ENCODE assay signal across 8 cellular contexts in genomic region chr9:132239999-132240859, GRCh38.
DNase-seq lines count a peak whose midpoint lies in the region; ATAC-seq lines count a peak whose summit lies in the region.

No MANE protein-coding gene starts in this region.

- peak overlapping the region; percentile 49 for H3K4me3 Mint-ChIP-seq in activated CD8-positive, alpha-beta memory T cell treated with anti-CD3 and anti-CD28 coated beads, Interleukin-2, amount 10 ng/mL, durations not matched to agents 7 days and 5 days

- H3K4me3 ChIP-seq in SK-N-MC (peak overlapping the region; percentile 88), iPS-15b (ENCODE audit: low read depth, low read length) (peak overlapping the region; percentile 40)

- H3K9me3 ChIP-seq in SK-N-MC (ENCODE audit: low read depth, low read length) (no peaks in the 10 kb centered on the region), iPS-15b (ENCODE audit: control insufficient read depth, insufficient read depth, low read length) (no peaks in the 10 kb centered on the region)

- H3K27me3 Mint-ChIP-seq in activated CD8-positive, alpha-beta memory T cell treated with anti-CD3 and anti-CD28 coated beads, Interleukin-2, amount 10 ng/mL, durations not matched to agents 7 days and 5 days, result peaks cover 16% of the 10 kb centered on the region

- H3K4me1 Mint-ChIP-seq in activated CD8-positive, alpha-beta memory T cell treated with anti-CD3 and anti-CD28 coated beads, Interleukin-2, amount 10 ng/mL, durations not matched to agents 7 days and 5 days, result peaks cover 9% of the 10 kb centered on the region

- H3K9ac ChIP-seq in SK-N-MC (ENCODE audit: insufficient read length) (no peak overlapping the region), iPS-15b (ENCODE audit: low read depth, low read length) (no peak overlapping the region)

- H3K27ac ChIP-seq in SK-N-MC (no peak overlapping the region), substantia nigra (ENCODE audit: low read depth, low read length, poor library complexity, severe bottlenecking) (peak overlapping the region; percentile 54)

- no peaks in the 10 kb centered on the region for H3K4me1 ChIP-seq in iPS-15b (ENCODE audit: control insufficient read depth, insufficient read depth, low read length)

- no peak for DNase-seq in activated CD8-positive, alpha-beta memory T cell treated with anti-CD3 and anti-CD28 coated beads, Interleukin-2, amount 10 ng/mL, durations not matched to agents 7 days and 5 days
- no peak for DNase-seq in activated CD8-positive, alpha-beta memory T cell treated with anti-CD3 and anti-CD28 coated beads, Interleukin-2, amount 50 U/mL, for 4 hours
- no peak for DNase-seq in SK-N-MC (ENCODE audit: low read depth, low spot score)
- no peak for DNase-seq in substantia nigra (lab: John Stamatoyannopoulos, UW)
- no peak for DNase-seq in NCI-H510A treated with DMSO at 0.1 percent for 48 hours (lab: John Stamatoyannopoulos, UW)
- no peak for DNase-seq in amniotic stem cell (lab: John Stamatoyannopoulos, UW)

- CTCF ChIA-PET in activated CD8-positive, alpha-beta memory T cell treated with anti-CD3 and anti-CD28 coated beads, Interleukin-2, amount 10 ng/mL, durations not matched to agents 7 days and 5 days (lab: Charles Lee), result interaction anchor here (1.1 to 9.0 kb wide), 5 partner anchors 10 to 481 kb away, joined by 3 to 176 read pairs (median 42); no protein-coding TSS in a partner anchor

- H3K36me3 ChIP-seq in SK-N-MC (ENCODE audit: insufficient read depth, low read length), result no peaks in the 10 kb centered on the region
- peaks cover 2% of the 10 kb centered on the region for H3K36me3 ChIP-seq in iPS-15b (ENCODE audit: control insufficient read depth, insufficient read depth, low read length)

- no peak overlapping the region for H3K27ac Mint-ChIP-seq in activated CD8-positive, alpha-beta memory T cell treated with anti-CD3 and anti-CD28 coated beads, Interleukin-2, amount 10 ng/mL, durations not matched to agents 7 days and 5 days

- no peaks in the 10 kb centered on the region for H3K9me3 Mint-ChIP-seq in activated CD8-positive, alpha-beta memory T cell treated with anti-CD3 and anti-CD28 coated beads, Interleukin-2, amount 10 ng/mL, durations not matched to agents 7 days and 5 days (ENCODE audit: low read depth)

- H3K36me3 Mint-ChIP-seq in activated CD8-positive, alpha-beta memory T cell treated with anti-CD3 and anti-CD28 coated beads, Interleukin-2, amount 10 ng/mL, durations not matched to agents 7 days and 5 days, result no peaks in the 10 kb centered on the region

- ATAC-seq in activated CD8-positive, alpha-beta memory T cell treated with anti-CD3 and anti-CD28 coated beads, Interleukin-2, amount 10 ng/mL, durations not matched to agents 7 days and 5 days, result no peak
- ATAC-seq in GM19395 (IDR thresholded peaks at IDR 0.05; ENCODE audit: unreplicated experiment), result no peak

- peaks cover 22% of the 10 kb centered on the region for H3K27me3 ChIP-seq in iPS-15b (ENCODE audit: control insufficient read depth, insufficient read depth, low read length)
